In the genomic region with DNA sequence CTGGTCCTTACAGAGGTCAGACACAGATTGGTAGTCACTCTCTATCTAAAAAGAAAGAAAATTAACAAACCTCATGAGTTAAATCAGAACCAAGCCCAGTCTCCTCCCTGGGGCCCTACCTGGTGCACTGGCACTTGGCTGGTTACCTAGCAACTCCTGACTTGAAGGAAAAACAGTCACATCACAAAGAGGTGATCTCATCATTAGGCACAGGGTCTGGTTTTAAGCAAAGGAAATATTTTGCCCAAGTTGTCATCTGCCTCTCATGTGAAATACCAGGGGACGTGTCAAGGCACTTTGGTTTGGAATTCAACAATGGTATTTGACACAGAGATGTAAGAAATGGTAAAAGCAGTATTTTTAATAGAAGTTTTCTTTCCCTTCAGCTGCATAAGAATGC, we compare ENCODE assay signal across 9 cellular contexts. TPM values are rescaled to one million over a fixed set of nuclear protein-coding genes. Genes with fewer than 3 reads are reported as not detected.
DNase-seq lines count a peak whose midpoint lies in the region; ATAC-seq and TF ChIP-seq lines count a peak whose summit lies in the region.
"Had no signal": no experiment of that assay in that cellular context is flagged by ENCODE, and none has a peak within 500 bp of the region (broad histone marks: within the 10 kb centered on the region; RNA-seq: fewer than 3 reads in every experiment).

No MANE protein-coding gene starts in this region.

- H2AFZ ChIP-seq in HCT116 (ENCODE audit: low read depth, low read length, poor library complexity, severe bottlenecking): no peak overlapping the region

- H3K27me3 ChIP-seq in HCT116 (ENCODE audit: insufficient read depth, low read length): peaks cover 9% of the 10 kb centered on the region
- H3K27me3 ChIP-seq in A673 (replicated peaks; ENCODE audit: insufficient read depth, low read depth, low read length, poor library complexity): peaks cover 36% of the 10 kb centered on the region
- H3K27me3 ChIP-seq: cardiac muscle cell had no signal

- no peak overlapping the region for H3K27ac Mint-ChIP-seq in stimulated activated naive B cell treated with anti-CD40 and anti-IgM and Interleukin-4, amounts not matched to agents 10 μg/mL and 1 μg/mL and 100 μg/mL, for 72 hours

- TF ChIP-seq RAD21 in HCT116 (IDR thresholded peaks at IDR 0.05; ENCODE audit: low read depth): no peak

- H3K9me3 ChIP-seq in HCT116 (ENCODE audit: control insufficient read depth in 1 of 2, insufficient read depth in 1 of 2, low read depth in 1 of 2, low read length in 2 of 2) (no peaks in the 10 kb centered on the region), A673 (ENCODE audit: low read depth, low read length, poor library complexity, severe bottlenecking) (no peaks in the 10 kb centered on the region)

- no peaks in the 10 kb centered on the region for H3K4me1 Mint-ChIP-seq in stimulated activated naive B cell treated with anti-CD40 and anti-IgM and Interleukin-4, amounts not matched to agents 10 μg/mL and 1 μg/mL and 100 μg/mL, for 72 hours

- H3K4me3 ChIP-seq in AG10803 (ENCODE audit: low read length): no peak overlapping the region
- no peak overlapping the region for H3K4me3 ChIP-seq in HCT116 (replicated peaks in 1 of 2; ENCODE audit: low read depth in 1 of 2, low read length in 2 of 2)
- no peak overlapping the region for H3K4me3 ChIP-seq in A673 (ENCODE audit: low read depth, low read length, poor library complexity, severe bottlenecking)
- H3K4me3 ChIP-seq: cardiac muscle cell had no signal

- H3K27me3 Mint-ChIP-seq in stimulated activated naive B cell treated with anti-CD40 and anti-IgM and Interleukin-4, amounts not matched to agents 10 μg/mL and 1 μg/mL and 100 μg/mL, for 72 hours: peaks cover 0 to 11% of the 10 kb centered on the region in 2 donors

- no peaks in the 10 kb centered on the region for H3K9me2 ChIP-seq in HCT116 (ENCODE audit: insufficient read depth)

- CTCF ChIA-PET in HCT116 (lab: Charles Lee): interaction anchor here (0.5 to 4.7 kb wide), 5 partner anchors 50 to 496 kb away, joined by 3 to 37 read pairs (median 5); no protein-coding TSS in a partner anchor
- CTCF ChIA-PET in A673 (lab: Charles Lee): no interaction called here

- H3K27ac ChIP-seq in HCT116 (ENCODE audit: low read depth, low read length) (no peak overlapping the region), A673 (ENCODE audit: low read depth, low read length, poor library complexity, severe bottlenecking) (no peak overlapping the region)
- H3K27ac ChIP-seq: cardiac muscle cell had no signal

- intact Hi-C loops in HCT116 (cut with micrococcal nuclease): loop anchor here (2.0 to 10.0 kb wide), 2 partner anchors 367 to 433 kb away; no protein-coding TSS in a partner anchor
- intact Hi-C loops in A673 (cut with micrococcal nuclease; ENCODE audit: unreplicated experiment): no loop called here

- no peaks in the 10 kb centered on the region for H4K20me1 ChIP-seq in HCT116 (ENCODE audit: insufficient read depth)

- H3K79me2 ChIP-seq in HCT116 (ENCODE audit: insufficient read depth, low read length): no peaks in the 10 kb centered on the region

- H3K9me3 Mint-ChIP-seq in stimulated activated naive B cell treated with anti-CD40 and anti-IgM and Interleukin-4, amounts not matched to agents 10 μg/mL and 1 μg/mL and 100 μg/mL, for 72 hours: no peaks in the 10 kb centered on the region

- no peaks in the 10 kb centered on the region for H3K36me3 Mint-ChIP-seq in stimulated activated naive B cell treated with anti-CD40 and anti-IgM and Interleukin-4, amounts not matched to agents 10 μg/mL and 1 μg/mL and 100 μg/mL, for 72 hours

- DNase-seq in AG10803 (ENCODE audit: low read depth) (peak; percentile 51), HCT116 (ENCODE audit: low read depth, low spot score) (no peak), amniotic epithelial cell (ENCODE audit: low read depth) (peak; percentile 17), kidney tubule cell (ENCODE audit: low spot score) (peak; percentile 100), superior temporal gyrus (ENCODE audit: extremely low spot score) (no peak), NCI-H146 treated with DMSO at 0.1 percent for 48 hours (lab: John Stamatoyannopoulos, UW; ENCODE audit: unreplicated experiment) (no peak), A673 (ENCODE audit: low spot score) (no peak)
- DNase-seq in stimulated activated naive B cell treated with anti-CD40 and anti-IgM and Interleukin-4, amounts not matched to agents 10 μg/mL and 1 μg/mL and 100 μg/mL, for 72 hours: no peak

- H3K36me3 ChIP-seq in HCT116 (ENCODE audit: control insufficient read depth in 1 of 2, insufficient read depth in 2 of 2, low read length in 2 of 2) (no peaks in the 10 kb centered on the region), A673 (ENCODE audit: insufficient read depth, low read length, poor library complexity, severe bottlenecking) (no peaks in the 10 kb centered on the region)
- H3K36me3 ChIP-seq: cardiac muscle cell had no signal

- no peak for ATAC-seq in HCT116
- no peak for ATAC-seq in stimulated activated naive B cell treated with anti-CD40 and anti-IgM and Interleukin-4, amounts not matched to agents 10 μg/mL and 1 μg/mL and 100 μg/mL, for 72 hours (replicated peaks)

- H3K4me2 ChIP-seq in HCT116 (ENCODE audit: low read length): peak overlapping the region; percentile 30

- no peak overlapping the region for H3K9ac ChIP-seq in HCT116 (ENCODE audit: low read length)

- RAD21 ChIA-PET in HCT116 (lab: Charles Lee; ENCODE audit: low non-redundant PET in 1 of 2, low total read pairs in 2 of 2, uncharacterized antibody in 2 of 2, unreplicated experiment in 2 of 2): no interaction called here

- BruUV-seq in HCT116 (replicated peaks; lab: Mats Ljungman, UMichigan) (no TSS peak), A673 (replicated peaks; lab: Mats Ljungman, UMichigan) (no TSS peak)

- no peak for TF ChIP-seq POLR2A in HCT116 (IDR thresholded peaks at IDR 0.05; ENCODE audit: borderline replicate concordance, extremely low read depth, insufficient read depth, insufficient read length)

- H3K4me3 Mint-ChIP-seq in stimulated activated naive B cell treated with anti-CD40 and anti-IgM and Interleukin-4, amounts not matched to agents 10 μg/mL and 1 μg/mL and 100 μg/mL, for 72 hours: no peak overlapping the region

- TF ChIP-seq CTCF in AG10803 (conservative IDR thresholded peaks at IDR 0.05; ENCODE audit: low read length) (no peak), HCT116 (IDR thresholded peaks at IDR 0.05 in 2 of 3, conservative IDR thresholded peaks at IDR 0.05 in 1 of 3; ENCODE audit: borderline replicate concordance in 1 of 3, insufficient read depth in 1 of 3, low read depth in 2 of 3, low read length in 2 of 3) (no peak), A673 (conservative IDR thresholded peaks at IDR 0.05; ENCODE audit: low read depth, low read length) (no peak)

- POLR2A ChIA-PET in HCT116 (lab: Charles Lee): no interaction called here
- POLR2A ChIA-PET in A673 (lab: Charles Lee; ENCODE audit: low non-redundant PET): no interaction called here

- H3K4me1 ChIP-seq in HCT116 (ENCODE audit: control insufficient read depth in 1 of 2, insufficient read depth in 2 of 2, low read length in 2 of 2): peaks cover 0 to 30% of the 10 kb centered on the region in 2 experiments; a peak in 3 of 4 replicates
- no peaks in the 10 kb centered on the region for H3K4me1 ChIP-seq in A673 (ENCODE audit: insufficient read depth, low read length, poor library complexity, severe bottlenecking)

TF ChIP-seq in HCT116, 20 proteins besides CTCF, POLR2A, EP300 and RAD21:
- TF ChIP-seq EZH2 (IDR thresholded peaks at IDR 0.05): no peak
- no peak for TF ChIP-seq SIN3A (IDR thresholded peaks at IDR 0.05; ENCODE audit: low read depth)

RNA-seq across cellular contexts. Expression of gene FMN1, which starts 47.7 kb away (rescaled TPM):
- total RNA-seq in HCT116 (2021; ENCODE audit: unreplicated experiment) (0.39 TPM), A673 (2021) (0.09 and 0.37 TPM in 2 replicates)
- polyA plus RNA-seq in HCT116 (2012): 0.07 and 0.10 TPM in 2 replicates

Comparison
In these comparisons a context has a peak if more than half of its experiments do, and no peak if none do; other contexts are left out.
1. DNase-seq: peak in AG10803 (single experiment), amniotic epithelial cell (single experiment) and kidney tubule cell (single experiment); none in HCT116 (single experiment), superior temporal gyrus (single experiment), NCI-H146 treated with DMSO at 0.1 percent for 48 hours (single experiment), A673 (single experiment) and stimulated activated naive B cell treated with anti-CD40 and anti-IgM and Interleukin-4, amounts not matched to agents 10 μg/mL and 1 μg/mL and 100 μg/mL, for 72 hours (single experiment).